In the genomic region with DNA sequence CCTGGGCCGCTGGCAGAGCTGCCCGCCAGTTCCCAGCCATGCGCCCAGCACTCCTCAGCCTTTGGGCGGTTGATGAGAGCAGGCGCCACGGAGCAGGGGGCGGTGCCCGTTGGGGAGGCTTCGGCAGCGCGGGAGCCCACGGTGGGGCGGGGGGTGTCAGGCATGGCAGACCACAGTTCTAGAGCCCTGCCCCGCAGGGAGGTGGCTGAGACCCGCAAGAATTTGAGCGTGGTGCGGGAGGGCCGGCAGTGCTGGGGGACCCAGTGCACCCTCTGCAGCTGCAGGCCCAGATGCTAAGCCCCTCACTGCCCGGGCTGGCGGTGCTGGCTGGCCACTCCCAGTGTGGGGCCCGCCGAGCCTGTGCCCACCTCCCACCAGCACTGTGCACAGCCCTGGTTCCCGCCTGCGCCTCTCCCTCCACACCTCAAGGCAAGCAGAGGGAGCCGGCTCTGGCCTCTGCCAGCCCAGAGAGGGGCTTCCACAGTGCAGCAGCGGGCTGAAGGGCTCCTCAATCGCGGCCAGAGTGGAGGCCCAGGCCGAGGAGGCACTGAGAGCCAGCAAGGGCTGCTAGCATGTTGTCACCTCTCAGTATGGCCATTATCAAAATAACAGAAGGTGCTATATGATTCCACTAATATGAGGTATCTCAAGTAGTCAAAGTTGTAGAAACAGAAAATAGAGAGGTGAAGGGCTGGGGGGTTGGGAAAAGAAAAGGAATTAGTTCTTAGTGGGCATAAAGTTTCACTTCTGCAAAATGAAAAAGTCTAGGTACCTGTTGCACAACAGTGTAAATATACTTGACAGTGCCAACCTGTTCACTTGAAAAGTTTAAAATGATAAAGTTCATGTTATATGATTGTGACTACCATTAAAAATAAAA, we compare ENCODE assay signal across 1 cellular context.
TF ChIP-seq lines count a peak whose summit lies in the region.

No MANE protein-coding gene starts in this region.

TF ChIP-seq in GM12878, 131 proteins besides CTCF, POLR2A, EP300 and RAD21 (continued from another document):
- TF ChIP-seq, protein P1, sequence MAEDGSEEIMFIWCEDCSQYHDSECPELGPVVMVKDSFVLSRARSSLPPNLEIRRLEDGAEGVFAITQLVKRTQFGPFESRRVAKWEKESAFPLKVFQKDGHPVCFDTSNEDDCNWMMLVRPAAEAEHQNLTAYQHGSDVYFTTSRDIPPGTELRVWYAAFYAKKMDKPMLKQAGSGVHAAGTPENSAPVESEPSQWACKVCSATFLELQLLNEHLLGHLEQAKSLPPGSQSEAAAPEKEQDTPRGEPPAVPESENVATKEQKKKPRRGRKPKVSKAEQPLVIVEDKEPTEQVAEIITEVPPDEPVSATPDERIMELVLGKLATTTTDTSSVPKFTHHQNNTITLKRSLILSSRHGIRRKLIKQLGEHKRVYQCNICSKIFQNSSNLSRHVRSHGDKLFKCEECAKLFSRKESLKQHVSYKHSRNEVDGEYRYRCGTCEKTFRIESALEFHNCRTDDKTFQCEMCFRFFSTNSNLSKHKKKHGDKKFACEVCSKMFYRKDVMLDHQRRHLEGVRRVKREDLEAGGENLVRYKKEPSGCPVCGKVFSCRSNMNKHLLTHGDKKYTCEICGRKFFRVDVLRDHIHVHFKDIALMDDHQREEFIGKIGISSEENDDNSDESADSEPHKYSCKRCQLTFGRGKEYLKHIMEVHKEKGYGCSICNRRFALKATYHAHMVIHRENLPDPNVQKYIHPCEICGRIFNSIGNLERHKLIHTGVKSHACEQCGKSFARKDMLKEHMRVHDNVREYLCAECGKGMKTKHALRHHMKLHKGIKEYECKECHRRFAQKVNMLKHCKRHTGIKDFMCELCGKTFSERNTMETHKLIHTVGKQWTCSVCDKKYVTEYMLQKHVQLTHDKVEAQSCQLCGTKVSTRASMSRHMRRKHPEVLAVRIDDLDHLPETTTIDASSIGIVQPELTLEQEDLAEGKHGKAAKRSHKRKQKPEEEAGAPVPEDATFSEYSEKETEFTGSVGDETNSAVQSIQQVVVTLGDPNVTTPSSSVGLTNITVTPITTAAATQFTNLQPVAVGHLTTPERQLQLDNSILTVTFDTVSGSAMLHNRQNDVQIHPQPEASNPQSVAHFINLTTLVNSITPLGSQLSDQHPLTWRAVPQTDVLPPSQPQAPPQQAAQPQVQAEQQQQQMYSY (CRISPR knock-in tag; IDR thresholded peaks at IDR 0.05) = no peak
- no peak for TF ChIP-seq NR2C2 (IDR thresholded peaks at IDR 0.05; ENCODE audit: borderline replicate concordance, control insufficient read depth, insufficient read length, low read depth)
- TF ChIP-seq PML (IDR thresholded peaks at IDR 0.05; ENCODE audit: low read length) = no peak
- TF ChIP-seq, protein P2, sequence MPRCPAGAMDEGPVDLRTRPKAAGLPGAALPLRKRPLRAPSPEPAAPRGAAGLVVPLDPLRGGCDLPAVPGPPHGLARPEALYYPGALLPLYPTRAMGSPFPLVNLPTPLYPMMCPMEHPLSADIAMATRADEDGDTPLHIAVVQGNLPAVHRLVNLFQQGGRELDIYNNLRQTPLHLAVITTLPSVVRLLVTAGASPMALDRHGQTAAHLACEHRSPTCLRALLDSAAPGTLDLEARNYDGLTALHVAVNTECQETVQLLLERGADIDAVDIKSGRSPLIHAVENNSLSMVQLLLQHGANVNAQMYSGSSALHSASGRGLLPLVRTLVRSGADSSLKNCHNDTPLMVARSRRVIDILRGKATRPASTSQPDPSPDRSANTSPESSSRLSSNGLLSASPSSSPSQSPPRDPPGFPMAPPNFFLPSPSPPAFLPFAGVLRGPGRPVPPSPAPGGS (IDR thresholded peaks at IDR 0.05; ENCODE audit: borderline replicate concordance, insufficient read depth, low read depth, low read length, poor library complexity, severe bottlenecking) = no peak
- TF ChIP-seq, protein P3, sequence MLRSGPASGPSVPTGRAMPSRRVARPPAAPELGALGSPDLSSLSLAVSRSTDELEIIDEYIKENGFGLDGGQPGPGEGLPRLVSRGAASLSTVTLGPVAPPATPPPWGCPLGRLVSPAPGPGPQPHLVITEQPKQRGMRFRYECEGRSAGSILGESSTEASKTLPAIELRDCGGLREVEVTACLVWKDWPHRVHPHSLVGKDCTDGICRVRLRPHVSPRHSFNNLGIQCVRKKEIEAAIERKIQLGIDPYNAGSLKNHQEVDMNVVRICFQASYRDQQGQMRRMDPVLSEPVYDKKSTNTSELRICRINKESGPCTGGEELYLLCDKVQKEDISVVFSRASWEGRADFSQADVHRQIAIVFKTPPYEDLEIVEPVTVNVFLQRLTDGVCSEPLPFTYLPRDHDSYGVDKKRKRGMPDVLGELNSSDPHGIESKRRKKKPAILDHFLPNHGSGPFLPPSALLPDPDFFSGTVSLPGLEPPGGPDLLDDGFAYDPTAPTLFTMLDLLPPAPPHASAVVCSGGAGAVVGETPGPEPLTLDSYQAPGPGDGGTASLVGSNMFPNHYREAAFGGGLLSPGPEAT (IDR thresholded peaks at IDR 0.05; ENCODE audit: low read depth) = no peak
- TF ChIP-seq SIX5 (IDR thresholded peaks at IDR 0.05; ENCODE audit: low read depth, low read length, severe bottlenecking) = no peak
- no peak for TF ChIP-seq SREBF1 (IDR thresholded peaks at IDR 0.05; ENCODE audit: low read length)
- 0 out of 2 replicates have a peak, but pooled peaks have one; percentile 23 for TF ChIP-seq GATAD2B (conservative IDR thresholded peaks at IDR 0.05; ENCODE audit: low read depth)
- peak in 1 of 2 experiments; percentile 46; a peak in 2 of 4 replicates for TF ChIP-seq IKZF2 (IDR thresholded peaks at IDR 0.05)
- peak; percentile 43; the same call in 1 of the 2 replicates for TF ChIP-seq DPF2 (IDR thresholded peaks at IDR 0.05)
